Comparison of ENCODE assay signal across 8 cellular contexts in genomic region chr6:158654960-158655485, GRCh38. TPM values are rescaled to one million over a fixed set of nuclear protein-coding genes. Genes with fewer than 3 reads are reported as not detected.
A peak's percentile ranks its signal among the peaks of the same experiment; 100 is the strongest.
DNase-seq lines count a peak whose midpoint lies in the region; ATAC-seq and TF ChIP-seq lines count a peak whose summit lies in the region.

No MANE protein-coding gene starts in this region.

- no peaks in the 10 kb centered on the region for H3K27me3 Mint-ChIP-seq in stimulated activated naive CD8-positive, alpha-beta T cell treated with anti-CD3 and anti-CD28 coated beads, Interleukin-15, Interleukin-2, amounts not matched to agents 100 ng/mL and 50 ng/mL, for 24 hours
- no peaks in the 10 kb centered on the region for H3K27me3 Mint-ChIP-seq in activated naive CD8-positive, alpha-beta T cell treated with anti-CD3 and anti-CD28 coated beads for 36 hours
- H3K27me3 Mint-ChIP-seq in progenitor cell of endocrine pancreas, result peaks cover 7% of the 10 kb centered on the region

- H3K4me1 Mint-ChIP-seq in stimulated activated naive CD8-positive, alpha-beta T cell treated with anti-CD3 and anti-CD28 coated beads, Interleukin-15, Interleukin-2, amounts not matched to agents 100 ng/mL and 50 ng/mL, for 24 hours (ENCODE audit: low read depth), result peaks cover 75% of the 10 kb centered on the region
- H3K4me1 Mint-ChIP-seq in activated naive CD8-positive, alpha-beta T cell treated with anti-CD3 and anti-CD28 coated beads for 36 hours, result peaks cover 61% of the 10 kb centered on the region
- H3K4me1 Mint-ChIP-seq in progenitor cell of endocrine pancreas (ENCODE audit: low read depth), result peaks cover 3% of the 10 kb centered on the region

- no peaks in the 10 kb centered on the region for H3K9me3 Mint-ChIP-seq in stimulated activated naive CD8-positive, alpha-beta T cell treated with anti-CD3 and anti-CD28 coated beads, Interleukin-15, Interleukin-2, amounts not matched to agents 100 ng/mL and 50 ng/mL, for 24 hours
- H3K9me3 Mint-ChIP-seq in activated naive CD8-positive, alpha-beta T cell treated with anti-CD3 and anti-CD28 coated beads for 36 hours, result peaks cover 9% of the 10 kb centered on the region
- no peaks in the 10 kb centered on the region for H3K9me3 Mint-ChIP-seq in progenitor cell of endocrine pancreas (ENCODE audit: low read depth)

- peaks cover 85% of the 10 kb centered on the region for H3K36me3 Mint-ChIP-seq in stimulated activated naive CD8-positive, alpha-beta T cell treated with anti-CD3 and anti-CD28 coated beads, Interleukin-15, Interleukin-2, amounts not matched to agents 100 ng/mL and 50 ng/mL, for 24 hours (ENCODE audit: low read depth)
- peaks cover 75% of the 10 kb centered on the region for H3K36me3 Mint-ChIP-seq in activated naive CD8-positive, alpha-beta T cell treated with anti-CD3 and anti-CD28 coated beads for 36 hours
- no peaks in the 10 kb centered on the region for H3K36me3 Mint-ChIP-seq in progenitor cell of endocrine pancreas (ENCODE audit: insufficient read depth)

- H3K4me3 Mint-ChIP-seq in stimulated activated naive CD8-positive, alpha-beta T cell treated with anti-CD3 and anti-CD28 coated beads, Interleukin-15, Interleukin-2, amounts not matched to agents 100 ng/mL and 50 ng/mL, for 24 hours, result peak overlapping the region; percentile 91
- peak overlapping the region; percentile 81 for H3K4me3 Mint-ChIP-seq in activated naive CD8-positive, alpha-beta T cell treated with anti-CD3 and anti-CD28 coated beads for 36 hours
- H3K4me3 Mint-ChIP-seq in progenitor cell of endocrine pancreas (ENCODE audit: low read depth), result no peak overlapping the region

- TF ChIP-seq CTCF in progenitor cell of endocrine pancreas (IDR thresholded peaks at IDR 0.05; ENCODE audit: unreplicated experiment), result no peak

- DNase-seq in stimulated activated naive CD8-positive, alpha-beta T cell treated with anti-CD3 and anti-CD28 coated beads, Interleukin-15, Interleukin-2, amounts not matched to agents 100 U/mL and 50 U/mL, for 24 hours, result no peak
- no peak for DNase-seq in activated naive CD8-positive, alpha-beta T cell treated with anti-CD3 and anti-CD28 coated beads for 36 hours
- DNase-seq in left lobe of liver (ENCODE audit: low spot score), result no peak
- DNase-seq in NCI-H146 treated with DMSO at 0.1 percent for 48 hours (lab: John Stamatoyannopoulos, UW; ENCODE audit: unreplicated experiment), result no peak
- no peak for DNase-seq in progenitor cell of endocrine pancreas (ENCODE audit: low spot score, unreplicated experiment)

- peak overlapping the region; percentile 99 for H3K27ac Mint-ChIP-seq in stimulated activated naive CD8-positive, alpha-beta T cell treated with anti-CD3 and anti-CD28 coated beads, Interleukin-15, Interleukin-2, amounts not matched to agents 100 ng/mL and 50 ng/mL, for 24 hours
- peak overlapping the region; percentile 98 for H3K27ac Mint-ChIP-seq in activated naive CD8-positive, alpha-beta T cell treated with anti-CD3 and anti-CD28 coated beads for 36 hours
- H3K27ac Mint-ChIP-seq in progenitor cell of endocrine pancreas, result no peak overlapping the region

- no peak for ATAC-seq in stimulated activated naive CD8-positive, alpha-beta T cell treated with anti-CD3 and anti-CD28 coated beads, Interleukin-15, Interleukin-2, amounts not matched to agents 100 U/mL and 50 U/mL, for 24 hours
- ATAC-seq in left lobe of liver (peak; percentile 39), GM19351 (IDR thresholded peaks at IDR 0.05; ENCODE audit: unreplicated experiment) (no peak), HG02970 (IDR thresholded peaks at IDR 0.05; ENCODE audit: low FRiP score, unreplicated experiment) (no peak)

RNA-seq across cellular contexts. Expression of gene SYTL3, which starts 5.2 kb away (rescaled TPM):
- total RNA-seq in activated naive CD8-positive, alpha-beta T cell treated with anti-CD3 and anti-CD28 coated beads for 36 hours, result 100 to 1,000 TPM in 1 of 2 experiments, 10 to 100 TPM in 1; 97.8 to 101 TPM
- total RNA-seq in left lobe of liver (0.43 TPM), progenitor cell of endocrine pancreas (1.6 and 2.1 TPM in 2 replicates)

RNA-seq across cellular contexts. Expression of gene DYNLT1, which starts 10.5 kb away (rescaled TPM):
- total RNA-seq in activated naive CD8-positive, alpha-beta T cell treated with anti-CD3 and anti-CD28 coated beads for 36 hours, result 10 to 100 TPM; 70.9 to 74.2 TPM
- total RNA-seq in left lobe of liver, result 29.9 TPM
- total RNA-seq in progenitor cell of endocrine pancreas, result 124 and 126 TPM in 2 replicates

Comparison
In these comparisons a context has a peak if more than half of its experiments do, and no peak if none do; other contexts are left out.
1. RNA of gene SYTL3, which starts 5.2 kb away (total RNA-seq): 97.8 to 101 TPM in activated naive CD8-positive, alpha-beta T cell treated with anti-CD3 and anti-CD28 coated beads for 36 hours; 1.6 to 2.1 TPM in progenitor cell of endocrine pancreas and 0.43 TPM in left lobe of liver (single experiment); every median in the first group is over 10 times any median in the second.